ENCODE assay signal across 8 cellular contexts in the genomic region with DNA sequence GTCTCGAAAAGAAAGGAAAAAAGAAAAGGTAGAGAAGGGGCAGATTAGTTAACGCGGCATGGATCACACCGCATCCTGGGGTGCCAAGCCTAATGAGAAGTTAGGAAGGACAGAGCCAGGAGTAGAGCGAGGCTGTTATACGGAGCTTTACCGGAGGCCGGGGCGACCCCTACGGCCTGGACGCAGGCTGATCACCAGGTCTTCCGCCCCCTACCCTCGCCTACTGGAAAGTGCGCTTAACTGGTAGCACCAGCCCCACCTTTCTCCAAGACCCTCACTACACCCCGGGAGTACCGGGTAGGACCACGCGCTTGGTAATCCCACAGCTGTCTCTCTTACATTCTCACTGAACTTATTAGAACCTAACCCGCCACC. TPM values are rescaled to one million over a fixed set of nuclear protein-coding genes. Genes with fewer than 3 reads are reported as not detected.
A peak's percentile ranks its signal among the peaks of the same experiment; 100 is the strongest.
DNase-seq lines count a peak whose midpoint lies in the region; ATAC-seq and TF ChIP-seq lines count a peak whose summit lies in the region.

No MANE protein-coding gene starts in this region.

- DNase-seq in GM10266 (ENCODE audit: extremely low spot score), result no peak
- peak; percentile 47 for DNase-seq in SW480 (ENCODE audit: low spot score)
- peak; percentile 35 for DNase-seq in fibroblast of pulmonary artery (ENCODE audit: low read depth)
- DNase-seq in osteoblast (ENCODE audit: insufficient read length, low spot score, missing footprints), result no peak
- DNase-seq in SKM-1 (lab: John Stamatoyannopoulos, UW; ENCODE audit: unreplicated experiment), result no peak

- TF ChIP-seq CTCF in GM10266 (IDR thresholded peaks at IDR 0.05; ENCODE audit: control insufficient read depth, insufficient read depth, low read depth, missing control alignments) (peak; percentile 51), HEK293 (tag by site-specific recombination; IDR thresholded peaks at IDR 0.05) (no peak), fibroblast of pulmonary artery (IDR thresholded peaks at IDR 0.05; ENCODE audit: low read length, missing control alignments) (peak; percentile 4), osteoblast (IDR thresholded peaks at IDR 0.05; ENCODE audit: extremely low read depth, low read depth, low read length) (no peak)

- ATAC-seq in GM19328 (IDR thresholded peaks at IDR 0.05; ENCODE audit: unreplicated experiment), result no peak
- no peak for ATAC-seq in HG02678 (IDR thresholded peaks at IDR 0.05; ENCODE audit: unreplicated experiment)

- H4K20me1 ChIP-seq in osteoblast (ENCODE audit: insufficient read depth, low read length), result no peaks in the 10 kb centered on the region

- H3K27ac ChIP-seq in HEK293 (ENCODE audit: extremely low read depth, low read depth, low read length) (peak overlapping the region; percentile 76; the same call in 1 of the 2 replicates), osteoblast (ENCODE audit: low read depth, low read length) (peak overlapping the region; percentile 89)

- H3K4me3 ChIP-seq in HEK293 (ENCODE audit: low read depth, low read length) (peak overlapping the region; percentile 76), fibroblast of pulmonary artery (replicated peaks; ENCODE audit: low read depth, low read length) (peak overlapping the region; percentile 94), osteoblast (ENCODE audit: insufficient read depth, low read length) (peak overlapping the region; percentile 89)

- H2AFZ ChIP-seq in osteoblast (ENCODE audit: low read length), result peak overlapping the region; percentile 87

- H3K4me1 ChIP-seq in HEK293 (ENCODE audit: control insufficient read depth, insufficient read depth, low read length) (peaks cover 5% of the 10 kb centered on the region; the same call in 1 of the 2 replicates), osteoblast (ENCODE audit: insufficient read depth, low read length) (peaks cover 12% of the 10 kb centered on the region)

- CTCF ChIA-PET in HEK293 (lab: Yijun Ruan, JAX), result interaction anchor here (0.6 to 1.9 kb wide), 15 partner anchors 9 to 814 kb away, joined by 3 to 6 read pairs (median 3); a partner anchor contains a TSS

- POLR2A ChIA-PET in HEK293 (lab: Yijun Ruan, JAX), result interaction anchor here (0.7 to 2.9 kb wide), 3 partner anchors 12 to 33 kb away, joined by 3 to 32 read pairs (median 6); a partner anchor contains a TSS

- no peaks in the 10 kb centered on the region; the same call in 1 of the 2 replicates for H3K9me3 ChIP-seq in HEK293 (ENCODE audit: control insufficient read depth, insufficient read depth, low read depth, low read length)
- no peaks in the 10 kb centered on the region for H3K9me3 ChIP-seq in osteoblast (ENCODE audit: low read depth, low read length)

- H3K27me3 ChIP-seq in osteoblast (ENCODE audit: insufficient read depth, low read length), result no peaks in the 10 kb centered on the region

- H3K4me2 ChIP-seq in osteoblast (ENCODE audit: insufficient read depth, low read length), result peak overlapping the region; percentile 99

- peaks cover 24% of the 10 kb centered on the region for H3K79me2 ChIP-seq in osteoblast (ENCODE audit: insufficient read depth, low read length)

- H3K36me3 ChIP-seq in HEK293 (ENCODE audit: control insufficient read depth in 2 of 2, insufficient read depth in 1 of 2, low read length in 2 of 2) (no peaks in the 10 kb centered on the region), osteoblast (ENCODE audit: insufficient read depth, low read length) (no peaks in the 10 kb centered on the region)

TF ChIP-seq in HEK293, 187 proteins besides CTCF, POLR2A, EP300 and RAD21:
- TF ChIP-seq ZNF777 (tag by site-specific recombination; IDR thresholded peaks at IDR 0.05; ENCODE audit: borderline replicate concordance) (no peak), ZNF76 (tag by site-specific recombination; IDR thresholded peaks at IDR 0.05; ENCODE audit: borderline replicate concordance, low read depth) (no peak), ZBTB48 (tag by site-specific recombination; IDR thresholded peaks at IDR 0.05) (0 out of 2 replicates have a peak, but pooled peaks have one; percentile 1), ZBTB21 (tag by site-specific recombination; IDR thresholded peaks at IDR 0.05) (no peak), ZNF707 (tag by site-specific recombination; IDR thresholded peaks at IDR 0.05) (no peak)

RNA-seq across cellular contexts. Expression of a gene that starts 33.8 kb away (rescaled TPM):
- 10.3 and 19.5 TPM in 2 replicates for total RNA-seq in osteoblast

RNA-seq across cellular contexts. Expression of a gene that starts 34.0 kb away (rescaled TPM):
- total RNA-seq in osteoblast, result 0.59 and 0.72 TPM in 2 replicates

RNA-seq across cellular contexts. Expression of a gene that starts 44.5 kb away (rescaled TPM):
- total RNA-seq in osteoblast, result under 0.01 TPM in 1 of 2 replicates, not detected in the other

Comparison
In these comparisons a context has a peak if more than half of its experiments do, and no peak if none do; other contexts are left out.
1. DNase-seq: peak in SW480 (single experiment) and fibroblast of pulmonary artery (single experiment); none in GM10266 (single experiment), osteoblast (single experiment) and SKM-1 (single experiment).
2. CTCF ChIP-seq: peak in GM10266 (single experiment) and fibroblast of pulmonary artery (single experiment); none in HEK293 (single experiment) and osteoblast (single experiment).
3. Peak in every context shown above with its lines, with median percentiles within 50 percentile points of each other: H3K4me3 ChIP-seq.